ENCODE assay signal across 8 cellular contexts in the genomic region with DNA sequence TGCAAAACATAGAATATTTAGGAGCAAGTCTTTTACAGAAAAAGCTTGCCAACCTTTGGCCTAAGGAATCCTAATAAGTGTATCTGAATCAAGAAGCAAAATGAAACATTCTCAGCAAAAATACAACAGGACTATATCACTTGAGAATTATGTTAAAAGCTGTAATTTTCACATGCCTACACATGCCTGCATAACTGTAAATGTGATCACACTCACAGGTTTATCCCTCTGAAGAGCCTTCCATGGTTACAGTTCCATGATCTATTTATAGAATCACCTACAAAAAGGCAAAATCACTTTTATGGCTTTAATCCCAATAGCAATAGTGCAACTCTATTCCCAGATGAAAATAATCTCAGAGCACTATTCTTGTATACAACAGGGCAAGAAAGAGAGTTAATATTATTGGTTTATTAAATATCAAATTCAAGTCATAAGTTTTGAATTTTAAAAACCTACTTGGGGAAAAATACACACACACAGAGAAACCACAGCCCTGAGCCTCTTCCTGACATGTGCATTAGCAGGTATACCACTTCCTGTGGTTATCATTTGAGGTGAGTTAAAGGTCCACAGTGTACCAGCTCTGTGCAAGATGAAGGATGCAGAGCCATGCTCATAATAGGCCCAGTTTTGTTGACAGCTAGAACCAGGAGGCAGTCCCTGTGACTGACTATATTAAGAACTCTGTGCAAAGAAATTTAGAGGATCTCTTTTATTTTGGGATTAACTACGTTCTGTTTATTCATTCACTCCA.
DNase-seq lines count a peak whose midpoint lies in the region; ATAC-seq, FAIRE-seq and TF ChIP-seq lines count a peak whose summit lies in the region.

No MANE protein-coding gene starts in this region.

- TF ChIP-seq CTCF in A549 (IDR thresholded peaks at IDR 0.05), result no peak
- no peak for TF ChIP-seq CTCF in smooth muscle cell (IDR thresholded peaks at IDR 0.05; ENCODE audit: borderline replicate concordance, insufficient read depth, poor library complexity, severe bottlenecking)
- TF ChIP-seq CTCF in kidney (IDR thresholded peaks at IDR 0.05; ENCODE audit: borderline replicate concordance, extremely low read depth, insufficient read depth), result no peak

- H3K27ac ChIP-seq in A549 (peak overlapping the region; percentile 64 to 89), smooth muscle cell (ENCODE audit: low read depth) (peak overlapping the region; percentile 34), kidney (ENCODE audit: low read depth in 2 of 2, low read length in 2 of 2) (no peak overlapping the region)

- no peaks in the 10 kb centered on the region for H4K20me1 ChIP-seq in smooth muscle cell (ENCODE audit: low read depth)

- TF ChIP-seq EP300 in A549 (IDR thresholded peaks at IDR 0.05), result no peak

- TF ChIP-seq POLR2A in A549 (IDR thresholded peaks at IDR 0.05; ENCODE audit: low read length), result no peak
- no peak for TF ChIP-seq POLR2A in erythroblast (IDR thresholded peaks at IDR 0.05; ENCODE audit: low read length)

- H3K36me3 ChIP-seq in smooth muscle cell (ENCODE audit: low read depth) (no peaks in the 10 kb centered on the region), kidney (ENCODE audit: control insufficient read depth in 1 of 2, insufficient read depth in 2 of 2, low read length in 2 of 2) (no peaks in the 10 kb centered on the region)

- no peak for FAIRE-seq in A549 (lab: Jason Lieb, UNC)
- no peak for FAIRE-seq in kidney (lab: Jason Lieb, UNC)

- H3K9ac ChIP-seq in smooth muscle cell (ENCODE audit: low read depth) (no peak overlapping the region), kidney (ENCODE audit: low read length in 2 of 2) (no peak overlapping the region)

- CTCF ChIA-PET in A549 (lab: Yijun Ruan, JAX), result interaction anchor here (0.7 kb wide), 1 partner anchor 340 kb away, joined by 3 read pairs; no protein-coding TSS in a partner anchor

- no peaks in the 10 kb centered on the region for H3K9me3 ChIP-seq in A549
- no peaks in the 10 kb centered on the region for H3K9me3 ChIP-seq in smooth muscle cell (replicated peaks; ENCODE audit: low read depth)
- no peaks in the 10 kb centered on the region for H3K9me3 ChIP-seq in kidney (ENCODE audit: control insufficient read depth in 1 of 2, low read length in 2 of 2)

- DNase-seq in A549 (ENCODE audit: low read depth in 1 of 2, low spot score in 1 of 2) (no peak), smooth muscle cell (lab: John Stamatoyannopoulos, UW; ENCODE audit: unreplicated experiment) (no peak), NAMALWA (ENCODE audit: low spot score) (no peak), kidney (no peak), erythroblast (lab: John Stamatoyannopoulos, UW) (no peak)
- peak; percentile 8 for DNase-seq in activated T-helper 9 cell treated with anti-CD3 and anti-CD28 coated beads, Interleukin-2, amount 50 U/mL, for 16 hours (ENCODE audit: low read depth)

- no peak overlapping the region for H2AFZ ChIP-seq in smooth muscle cell (ENCODE audit: low read depth)

- intact Hi-C loops in kidney (cut with DNase I), result no loop called here

- H3K4me1 ChIP-seq in A549, result peaks cover 96% of the 10 kb centered on the region
- H3K4me1 ChIP-seq in smooth muscle cell (ENCODE audit: low read depth), result peaks cover 9% of the 10 kb centered on the region
- peaks cover 0 to 2% of the 10 kb centered on the region in 2 donors for H3K4me1 ChIP-seq in kidney (ENCODE audit: control insufficient read depth in 1 of 2, insufficient read depth in 1 of 2, low read depth in 1 of 2, low read length in 2 of 2)

- H3F3A ChIP-seq in smooth muscle cell (ENCODE audit: low read depth), result no peaks in the 10 kb centered on the region

- no peak for TF ChIP-seq RAD21 in A549 (conservative IDR thresholded peaks at IDR 0.05 in 1 of 2, IDR thresholded peaks at IDR 0.05 in 1 of 2)

- H3K79me2 ChIP-seq in smooth muscle cell (ENCODE audit: low read depth), result no peaks in the 10 kb centered on the region

- ATAC-seq in A549 (no peak), GM21367 (IDR thresholded peaks at IDR 0.05; ENCODE audit: unreplicated experiment) (peak; percentile 95), HG03571 (IDR thresholded peaks at IDR 0.05; ENCODE audit: unreplicated experiment) (peak; percentile 97)

- WGBS in A549 (ENCODE audit: missing lambda C conversion rate), result 89% methylated on average over 1 of the region's 1 CpG
- 100% methylated on average over 1 of the region's 1 CpG for WGBS in smooth muscle cell (ENCODE audit: low lambda C conversion rate)

- H3K27me3 ChIP-seq in smooth muscle cell (ENCODE audit: low read depth), result no peaks in the 10 kb centered on the region

- no peak overlapping the region for H3K4me2 ChIP-seq in A549
- H3K4me2 ChIP-seq in smooth muscle cell, result no peak overlapping the region

- POLR2A ChIA-PET in A549 (lab: Yijun Ruan, JAX), result no interaction called here

- H3K4me3 ChIP-seq in A549 (no peak overlapping the region), smooth muscle cell (no peak overlapping the region), kidney (ENCODE audit: low read length in 2 of 2) (no peak overlapping the region)

TF ChIP-seq in A549, 52 proteins besides CTCF, POLR2A, EP300 and RAD21:
- no peak for TF ChIP-seq MAZ (IDR thresholded peaks at IDR 0.05; ENCODE audit: borderline replicate concordance, low read depth, low read length)
- TF ChIP-seq, protein P1, sequence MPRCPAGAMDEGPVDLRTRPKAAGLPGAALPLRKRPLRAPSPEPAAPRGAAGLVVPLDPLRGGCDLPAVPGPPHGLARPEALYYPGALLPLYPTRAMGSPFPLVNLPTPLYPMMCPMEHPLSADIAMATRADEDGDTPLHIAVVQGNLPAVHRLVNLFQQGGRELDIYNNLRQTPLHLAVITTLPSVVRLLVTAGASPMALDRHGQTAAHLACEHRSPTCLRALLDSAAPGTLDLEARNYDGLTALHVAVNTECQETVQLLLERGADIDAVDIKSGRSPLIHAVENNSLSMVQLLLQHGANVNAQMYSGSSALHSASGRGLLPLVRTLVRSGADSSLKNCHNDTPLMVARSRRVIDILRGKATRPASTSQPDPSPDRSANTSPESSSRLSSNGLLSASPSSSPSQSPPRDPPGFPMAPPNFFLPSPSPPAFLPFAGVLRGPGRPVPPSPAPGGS (IDR thresholded peaks at IDR 0.05), result no peak
- TF ChIP-seq BHLHE40 (IDR thresholded peaks at IDR 0.05; ENCODE audit: low read depth, low read length), result no peak
- TF ChIP-seq HOXB5 (CRISPR knock-in tag; IDR thresholded peaks at IDR 0.05), result no peak
- TF ChIP-seq POLR2AphosphoS2 (conservative IDR thresholded peaks at IDR 0.05; ENCODE audit: low read length), result no peak
- no peak for TF ChIP-seq CBX8 (IDR thresholded peaks at IDR 0.05)
- TF ChIP-seq HOXA7 (CRISPR knock-in tag; IDR thresholded peaks at IDR 0.05), result no peak
- TF ChIP-seq ZC3H11A (IDR thresholded peaks at IDR 0.05), result no peak
- TF ChIP-seq, protein P2, sequence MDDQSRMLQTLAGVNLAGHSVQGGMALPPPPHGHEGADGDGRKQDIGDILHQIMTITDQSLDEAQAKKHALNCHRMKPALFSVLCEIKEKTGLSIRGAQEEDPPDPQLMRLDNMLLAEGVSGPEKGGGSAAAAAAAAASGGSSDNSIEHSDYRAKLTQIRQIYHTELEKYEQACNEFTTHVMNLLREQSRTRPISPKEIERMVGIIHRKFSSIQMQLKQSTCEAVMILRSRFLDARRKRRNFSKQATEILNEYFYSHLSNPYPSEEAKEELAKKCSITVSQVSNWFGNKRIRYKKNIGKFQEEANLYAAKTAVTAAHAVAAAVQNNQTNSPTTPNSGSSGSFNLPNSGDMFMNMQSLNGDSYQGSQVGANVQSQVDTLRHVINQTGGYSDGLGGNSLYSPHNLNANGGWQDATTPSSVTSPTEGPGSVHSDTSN (IDR thresholded peaks at IDR 0.05), result no peak
- no peak for TF ChIP-seq SMC3 (IDR thresholded peaks at IDR 0.05)

Comparison
In these comparisons a context has a peak if more than half of its experiments do, and no peak if none do; other contexts are left out.
1. ATAC-seq: peak in GM21367 (single experiment) and HG03571 (single experiment); none in A549 (0 of 2).
2. H3K27ac ChIP-seq: peak in A549 (2 of 2) and smooth muscle cell (single experiment); none in kidney (0 of 2).